In the genomic region with DNA sequence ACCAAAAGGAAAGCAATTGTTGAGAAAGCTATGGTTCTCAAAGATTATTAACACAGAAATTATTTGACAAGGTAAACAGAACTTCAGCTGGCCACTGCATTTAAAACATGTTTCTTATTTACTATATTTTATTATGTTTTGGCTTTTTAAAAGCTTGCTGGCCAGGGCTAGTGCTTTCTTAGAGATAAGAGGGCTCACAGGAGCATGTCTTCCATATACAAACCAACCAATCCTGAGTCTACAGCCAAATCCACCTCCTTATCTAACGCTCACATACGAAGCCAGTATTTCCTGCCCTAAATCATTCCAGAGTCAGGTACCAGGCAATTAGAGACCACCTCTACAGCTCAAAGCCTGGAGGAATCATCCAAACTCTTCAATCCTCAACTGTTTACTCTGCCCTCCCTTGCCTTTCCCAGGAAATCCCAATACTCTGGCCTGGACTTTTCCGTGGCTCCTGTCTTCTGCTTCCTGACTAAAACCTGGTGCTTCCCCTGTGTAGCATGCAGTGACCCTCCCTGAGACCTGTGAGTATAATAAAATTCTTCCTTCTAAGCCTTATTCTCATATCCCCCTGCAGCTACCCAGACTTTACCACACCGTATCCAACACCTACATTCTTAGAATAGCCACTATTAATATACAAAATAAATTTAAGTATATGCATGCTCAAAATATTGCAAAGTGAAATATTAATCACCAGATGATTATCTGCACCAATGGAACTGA, we compare ENCODE assay signal across 15 cellular contexts. TPM values are rescaled to one million over a fixed set of nuclear protein-coding genes. Genes with fewer than 3 reads are reported as not detected.
DNase-seq lines count a peak whose midpoint lies in the region; ATAC-seq and TF ChIP-seq lines count a peak whose summit lies in the region.
"Had no signal": no experiment of that assay in that cellular context is flagged by ENCODE, and none has a peak within 500 bp of the region (broad histone marks: within the 10 kb centered on the region; RNA-seq: fewer than 3 reads in every experiment).

No MANE protein-coding gene starts in this region.

- no peaks in the 10 kb centered on the region for H3K4me1 ChIP-seq in aorta (ENCODE audit: control insufficient read depth in 1 of 2, insufficient read depth in 2 of 2, low read length in 2 of 2)

- no peak for TF ChIP-seq CTCF in 22Rv1 (IDR thresholded peaks at IDR 0.05)

- H3K27me3 Mint-ChIP-seq in central memory CD8-positive, alpha-beta T cell: no peaks in the 10 kb centered on the region
- no peaks in the 10 kb centered on the region for H3K27me3 Mint-ChIP-seq in activated naive CD8-positive, alpha-beta T cell treated with anti-CD3 and anti-CD28 coated beads for 36 hours
- H3K27me3 Mint-ChIP-seq: activated CD4-positive, alpha-beta T cell treated with anti-CD3 and anti-CD28 coated beads, Interleukin-2, amount 10 ng/mL, durations not matched to agents 24 days and 14 days; activated naive CD8-positive, alpha-beta T cell treated with anti-CD3 and anti-CD28 coated beads, Interleukin-2, amount 50 U/mL, for 24 hours had no signal

- peak; percentile 31 for DNase-seq in KBM-7
- DNase-seq in central memory CD8-positive, alpha-beta T cell (ENCODE audit: low spot score in 2 of 2): no peak
- DNase-seq in islet precursor cell: peak; percentile 64
- no peak for DNase-seq in amygdala (lab: John Stamatoyannopoulos, UW)
- no peak for DNase-seq in aorta
- DNase-seq in activated naive CD8-positive, alpha-beta T cell treated with anti-CD3 and anti-CD28 coated beads for 36 hours: no peak
- no peak for DNase-seq in COLO829 (ENCODE audit: low spot score)
- DNase-seq: activated CD4-positive, alpha-beta T cell treated with anti-CD3 and anti-CD28 coated beads, Interleukin-2, amount 10 ng/mL, durations not matched to agents 24 days and 14 days; activated naive CD8-positive, alpha-beta T cell treated with anti-CD3 and anti-CD28 coated beads, Interleukin-2, amount 50 U/mL, for 24 hours; Karpas-422; NCI-H1694 treated with DMSO at 0.1 percent for 48 hours; NCI-H82; stomach had no signal

- H3K36me3 Mint-ChIP-seq in central memory CD8-positive, alpha-beta T cell (ENCODE audit: insufficient read depth): peaks cover 3% of the 10 kb centered on the region
- H3K36me3 Mint-ChIP-seq in activated naive CD8-positive, alpha-beta T cell treated with anti-CD3 and anti-CD28 coated beads for 36 hours: peaks cover 60% of the 10 kb centered on the region

- peak overlapping the region; percentile 78 for H3K27ac ChIP-seq in 22Rv1
- H3K27ac ChIP-seq in aorta (ENCODE audit: low read depth in 1 of 2, low read length in 2 of 2): peak overlapping the region in 1 of 2 donors; percentile 44
- H3K27ac ChIP-seq: coronary artery had no signal

- H3K27me3 ChIP-seq in aorta (ENCODE audit: control insufficient read depth in 1 of 2, insufficient read depth in 2 of 2, low read length in 1 of 2): no peaks in the 10 kb centered on the region
- H3K27me3 ChIP-seq: stomach had no signal

- H3K9me3 ChIP-seq in aorta (ENCODE audit: control insufficient read depth, low read length): no peaks in the 10 kb centered on the region

- no peak overlapping the region for H3K4me3 ChIP-seq in aorta (ENCODE audit: low read length in 2 of 2)
- H3K4me3 ChIP-seq: coronary artery, stomach had no signal

- peak overlapping the region; percentile 86 for H3K27ac Mint-ChIP-seq in central memory CD8-positive, alpha-beta T cell (ENCODE audit: low read depth)
- no peak overlapping the region for H3K27ac Mint-ChIP-seq in activated naive CD8-positive, alpha-beta T cell treated with anti-CD3 and anti-CD28 coated beads for 36 hours
- H3K27ac Mint-ChIP-seq: activated CD4-positive, alpha-beta T cell treated with anti-CD3 and anti-CD28 coated beads, Interleukin-2, amount 10 ng/mL, durations not matched to agents 24 days and 14 days; activated naive CD8-positive, alpha-beta T cell treated with anti-CD3 and anti-CD28 coated beads, Interleukin-2, amount 50 U/mL, for 24 hours had no signal

- H3K36me3 ChIP-seq in aorta (ENCODE audit: control insufficient read depth in 1 of 2, insufficient read depth in 2 of 2, low read length in 1 of 2): no peaks in the 10 kb centered on the region

- 53 to 56% methylated on average over 4 of the region's 4 CpGs for WGBS in aorta, 2 donors

- H3K4me1 Mint-ChIP-seq in central memory CD8-positive, alpha-beta T cell: peaks cover 64% of the 10 kb centered on the region
- H3K4me1 Mint-ChIP-seq in activated naive CD8-positive, alpha-beta T cell treated with anti-CD3 and anti-CD28 coated beads for 36 hours: peaks cover 55% of the 10 kb centered on the region

- intact Hi-C loops in aorta (cut with DNase I): no loop called here

- in situ Hi-C loops in KBM-7 (cut with MboI; ENCODE audit: low pct_unique_long_range_greater_than_20kb, low sequenced_read_pairs): no loop called here

- ATAC-seq in central memory CD8-positive, alpha-beta T cell (replicated peaks; ENCODE audit: extremely low read depth, poor library complexity, severe bottlenecking): no peak
- ATAC-seq in aorta (ENCODE audit: low FRiP score): no peak
- ATAC-seq: activated naive CD8-positive, alpha-beta T cell treated with anti-CD3 and anti-CD28 coated beads, Interleukin-2, amount 50 U/mL, for 24 hours had no signal

- peaks cover 6% of the 10 kb centered on the region for H3K9me3 Mint-ChIP-seq in central memory CD8-positive, alpha-beta T cell
- H3K9me3 Mint-ChIP-seq in activated naive CD8-positive, alpha-beta T cell treated with anti-CD3 and anti-CD28 coated beads for 36 hours: peaks cover 23% of the 10 kb centered on the region

- H3K4me3 Mint-ChIP-seq in central memory CD8-positive, alpha-beta T cell: no peak overlapping the region
- H3K4me3 Mint-ChIP-seq in activated naive CD8-positive, alpha-beta T cell treated with anti-CD3 and anti-CD28 coated beads for 36 hours: no peak overlapping the region
- H3K4me3 Mint-ChIP-seq: activated CD4-positive, alpha-beta T cell treated with anti-CD3 and anti-CD28 coated beads, Interleukin-2, amount 10 ng/mL, durations not matched to agents 24 days and 14 days; activated naive CD8-positive, alpha-beta T cell treated with anti-CD3 and anti-CD28 coated beads, Interleukin-2, amount 50 U/mL, for 24 hours had no signal

RNA-seq across cellular contexts. Expression of a gene that starts 33.2 kb away (rescaled TPM):
- total RNA-seq in aorta: 10 to 100 TPM; 53.2 to 64.5 TPM
- polyA plus RNA-seq in aorta: 10 to 100 TPM; 29.2 to 31.0 TPM
- total RNA-seq in activated naive CD8-positive, alpha-beta T cell treated with anti-CD3 and anti-CD28 coated beads for 36 hours: 10 to 100 TPM; 54.9 to 56.5 TPM

Comparison
In these comparisons a context has a peak if more than half of its experiments do, and no peak if none do; other contexts are left out.
1. DNase-seq: peak in KBM-7 (single experiment) and islet precursor cell (single experiment); none in central memory CD8-positive, alpha-beta T cell (0 of 2), amygdala (0 of 56), aorta (0 of 2), activated naive CD8-positive, alpha-beta T cell treated with anti-CD3 and anti-CD28 coated beads for 36 hours (single experiment) and COLO829 (single experiment).